ENCODE assay signal across 9 cellular contexts in genomic region chrX:10633722-10634121, GRCh38. TPM values are rescaled to one million over a fixed set of nuclear protein-coding genes. Genes with fewer than 3 reads are reported as not detected.
A peak's percentile ranks its signal among the peaks of the same experiment; 100 is the strongest.
DNase-seq lines count a peak whose midpoint lies in the region; TF ChIP-seq lines count a peak whose summit lies in the region.
"Had no signal": no experiment of that assay in that cellular context is flagged by ENCODE, and none has a peak within 500 bp of the region (broad histone marks: within the 10 kb centered on the region; RNA-seq: fewer than 3 reads in every experiment).

No MANE protein-coding gene starts in this region.

- no peaks in the 10 kb centered on the region for H3K36me3 Mint-ChIP-seq in glutamatergic neuron (ENCODE audit: unreplicated experiment)
- H3K36me3 Mint-ChIP-seq in activated naive CD8-positive, alpha-beta T cell treated with anti-CD3 and anti-CD28 coated beads for 36 hours: no peaks in the 10 kb centered on the region
- H3K36me3 Mint-ChIP-seq: stimulated activated effector memory CD8-positive, alpha-beta T cell treated with anti-CD3 and anti-CD28 coated beads, Interleukin-12 subunit alpha, Interleukin-12 subunit beta, amount 100 ng/mL, for 72 hours had no signal

- DNase-seq in SJCRH30 (peak; percentile 83 to 91), glutamatergic neuron (peak; percentile 17), smooth muscle cell (lab: John Stamatoyannopoulos, UW; ENCODE audit: unreplicated experiment) (no peak), mucosa of gallbladder (ENCODE audit: low spot score) (no peak)
- no peak for DNase-seq in activated CD4-positive, CD25-positive, alpha-beta regulatory T cell treated with anti-CD3 and anti-CD28 coated beads, Interleukin-2, amount 50 U/mL, for 72 hours
- DNase-seq in stimulated activated CD4-positive, alpha-beta T cell treated with anti-CD3 and anti-CD28 coated beads, Interleukin-12 subunit alpha, Interleukin-12 subunit beta, amount 100 ng/mL, for 4 hours: no peak
- DNase-seq in activated naive CD8-positive, alpha-beta T cell treated with anti-CD3 and anti-CD28 coated beads for 36 hours: no peak

- no peaks in the 10 kb centered on the region for H4K20me1 ChIP-seq in smooth muscle cell (ENCODE audit: low read depth)

- peak overlapping the region; percentile 63 for H3K4me2 ChIP-seq in smooth muscle cell

- H3K9me3 Mint-ChIP-seq in glutamatergic neuron (ENCODE audit: unreplicated experiment): no peaks in the 10 kb centered on the region
- no peaks in the 10 kb centered on the region for H3K9me3 Mint-ChIP-seq in activated naive CD8-positive, alpha-beta T cell treated with anti-CD3 and anti-CD28 coated beads for 36 hours
- H3K9me3 Mint-ChIP-seq: stimulated activated effector memory CD8-positive, alpha-beta T cell treated with anti-CD3 and anti-CD28 coated beads, Interleukin-12 subunit alpha, Interleukin-12 subunit beta, amount 100 ng/mL, for 72 hours had no signal

- H3K4me3 ChIP-seq in HUES48 (ENCODE audit: low read depth, low read length) (no peak overlapping the region), SJCRH30 (peak overlapping the region; percentile 37), smooth muscle cell (no peak overlapping the region)

- H3K27me3 Mint-ChIP-seq in glutamatergic neuron (ENCODE audit: unreplicated experiment): no peaks in the 10 kb centered on the region
- H3K27me3 Mint-ChIP-seq in activated naive CD8-positive, alpha-beta T cell treated with anti-CD3 and anti-CD28 coated beads for 36 hours: peaks cover 3% of the 10 kb centered on the region

- peaks cover 27% of the 10 kb centered on the region for H3K4me1 ChIP-seq in HUES48 (ENCODE audit: control insufficient read depth, insufficient read depth, low read length)
- peaks cover 31% of the 10 kb centered on the region for H3K4me1 ChIP-seq in SJCRH30
- H3K4me1 ChIP-seq in smooth muscle cell (ENCODE audit: low read depth): peaks cover 3% of the 10 kb centered on the region

- H3K9me3 ChIP-seq in HUES48 (ENCODE audit: control insufficient read depth, insufficient read depth, low read length): peaks cover 6% of the 10 kb centered on the region; the same call in 1 of the 2 replicates
- no peaks in the 10 kb centered on the region for H3K9me3 ChIP-seq in SJCRH30 (replicated peaks)
- no peaks in the 10 kb centered on the region for H3K9me3 ChIP-seq in smooth muscle cell (replicated peaks; ENCODE audit: low read depth)

- no peak overlapping the region for H3K27ac Mint-ChIP-seq in glutamatergic neuron (ENCODE audit: unreplicated experiment)
- H3K27ac Mint-ChIP-seq in activated naive CD8-positive, alpha-beta T cell treated with anti-CD3 and anti-CD28 coated beads for 36 hours: no peak overlapping the region
- H3K27ac Mint-ChIP-seq: stimulated activated effector memory CD8-positive, alpha-beta T cell treated with anti-CD3 and anti-CD28 coated beads, Interleukin-12 subunit alpha, Interleukin-12 subunit beta, amount 100 ng/mL, for 72 hours had no signal

- no peaks in the 10 kb centered on the region for H3F3A ChIP-seq in smooth muscle cell (ENCODE audit: low read depth)

- H2AFZ ChIP-seq in smooth muscle cell (ENCODE audit: low read depth): no peak overlapping the region

- TF ChIP-seq CTCF in glutamatergic neuron (IDR thresholded peaks at IDR 0.05; ENCODE audit: partially characterized antibody, unreplicated experiment): no peak
- TF ChIP-seq CTCF in smooth muscle cell (IDR thresholded peaks at IDR 0.05; ENCODE audit: borderline replicate concordance, insufficient read depth, poor library complexity, severe bottlenecking): no peak

- peak overlapping the region; percentile 53 for H3K27ac ChIP-seq in HUES48 (ENCODE audit: low read depth, low read length)
- H3K27ac ChIP-seq in SJCRH30: peak overlapping the region; percentile 81
- H3K27ac ChIP-seq in smooth muscle cell (ENCODE audit: low read depth): peak overlapping the region; percentile 91

- 31% methylated on average over 2 of the region's 2 CpGs for WGBS in smooth muscle cell (ENCODE audit: low lambda C conversion rate)

- no peak overlapping the region for H3K9ac ChIP-seq in HUES48 (ENCODE audit: low read depth, low read length)
- peak overlapping the region; percentile 83 for H3K9ac ChIP-seq in smooth muscle cell (ENCODE audit: low read depth)

- H3K27me3 ChIP-seq in HUES48 (ENCODE audit: control insufficient read depth, insufficient read depth, low read length) (no peaks in the 10 kb centered on the region), SJCRH30 (no peaks in the 10 kb centered on the region), smooth muscle cell (ENCODE audit: low read depth) (no peaks in the 10 kb centered on the region)

- H3K4me3 Mint-ChIP-seq in glutamatergic neuron (ENCODE audit: unreplicated experiment): no peak overlapping the region
- H3K4me3 Mint-ChIP-seq in activated naive CD8-positive, alpha-beta T cell treated with anti-CD3 and anti-CD28 coated beads for 36 hours: no peak overlapping the region
- H3K4me3 Mint-ChIP-seq: stimulated activated effector memory CD8-positive, alpha-beta T cell treated with anti-CD3 and anti-CD28 coated beads, Interleukin-12 subunit alpha, Interleukin-12 subunit beta, amount 100 ng/mL, for 72 hours had no signal

- peaks cover 15% of the 10 kb centered on the region for H3K4me1 Mint-ChIP-seq in glutamatergic neuron (ENCODE audit: low read depth, unreplicated experiment)
- H3K4me1 Mint-ChIP-seq in activated naive CD8-positive, alpha-beta T cell treated with anti-CD3 and anti-CD28 coated beads for 36 hours: no peaks in the 10 kb centered on the region
- H3K4me1 Mint-ChIP-seq: stimulated activated effector memory CD8-positive, alpha-beta T cell treated with anti-CD3 and anti-CD28 coated beads, Interleukin-12 subunit alpha, Interleukin-12 subunit beta, amount 100 ng/mL, for 72 hours had no signal

- H3K36me3 ChIP-seq in HUES48 (ENCODE audit: control insufficient read depth, insufficient read depth, low read length) (no peaks in the 10 kb centered on the region), SJCRH30 (no peaks in the 10 kb centered on the region), smooth muscle cell (ENCODE audit: low read depth) (no peaks in the 10 kb centered on the region)

- H3K79me2 ChIP-seq in smooth muscle cell (ENCODE audit: low read depth): no peaks in the 10 kb centered on the region

RNA-seq across cellular contexts. Expression of gene MID1, which starts 13.3 kb away (rescaled TPM):
- total RNA-seq in SJCRH30 (2014; rRNA removed; shearing (Covaris generic)): 34.5 and 38.4 TPM in 2 replicates
- 9.2 TPM for total RNA-seq in glutamatergic neuron (ENCODE audit: unreplicated experiment)
- total RNA-seq in smooth muscle cell: 41.1 and 45.2 TPM in 2 replicates
- 22.6 and 46.6 TPM in 2 replicates for polyA plus RNA-seq in smooth muscle cell
- 30.6 TPM for total RNA-seq in mucosa of gallbladder
- under 1 TPM; 0.28 to 0.70 TPM for total RNA-seq in activated naive CD8-positive, alpha-beta T cell treated with anti-CD3 and anti-CD28 coated beads for 36 hours

Comparison
In these comparisons a context has a peak if more than half of its experiments do, and no peak if none do; other contexts are left out.
1. DNase-seq: peak in SJCRH30 (2 of 2) and glutamatergic neuron (single experiment); none in smooth muscle cell (single experiment), activated CD4-positive, CD25-positive, alpha-beta regulatory T cell treated with anti-CD3 and anti-CD28 coated beads, Interleukin-2, amount 50 U/mL, for 72 hours (single experiment), stimulated activated CD4-positive, alpha-beta T cell treated with anti-CD3 and anti-CD28 coated beads, Interleukin-12 subunit alpha, Interleukin-12 subunit beta, amount 100 ng/mL, for 4 hours (single experiment), mucosa of gallbladder (single experiment) and activated naive CD8-positive, alpha-beta T cell treated with anti-CD3 and anti-CD28 coated beads for 36 hours (single experiment).
2. Peak in every context shown above with its lines, with median percentiles within 50 percentile points of each other: H3K27ac ChIP-seq.